20 cellular contexts compared by ENCODE assay signal in the genomic region with DNA sequence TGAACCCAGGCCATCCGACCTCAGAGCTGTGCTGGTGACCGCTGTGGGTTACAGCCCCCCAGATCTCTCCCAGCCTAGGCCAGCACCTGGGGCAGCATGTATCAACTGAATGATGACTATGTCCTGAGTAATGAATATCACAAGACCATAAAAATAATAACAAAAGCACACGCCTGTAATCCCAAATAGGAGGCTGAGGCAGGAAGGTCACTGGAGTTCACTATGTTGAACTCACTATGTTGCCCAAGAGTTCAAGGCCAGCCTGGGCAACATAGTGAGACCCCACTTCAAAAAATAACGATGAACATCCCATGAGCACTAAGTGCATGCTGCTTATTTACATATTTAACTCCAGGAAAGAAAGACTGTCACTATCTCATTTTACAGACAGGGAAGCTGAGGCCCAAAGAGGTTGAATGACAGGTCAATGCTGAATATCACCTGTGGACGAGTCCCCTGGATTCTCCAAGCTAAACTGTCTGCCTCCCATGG.
DNase-seq lines count a peak whose midpoint lies in the region; ATAC-seq and TF ChIP-seq lines count a peak whose summit lies in the region.
"Had no signal": no experiment of that assay in that cellular context is flagged by ENCODE, and none has a peak within 500 bp of the region (broad histone marks: within the 10 kb centered on the region; RNA-seq: fewer than 3 reads in every experiment).

No MANE protein-coding gene starts in this region.

- peak overlapping the region; percentile 82 for H3K27ac ChIP-seq in Panc1 (ENCODE audit: low read length)
- H3K27ac ChIP-seq in esophagus muscularis mucosa (replicated peaks in 1 of 4), result peak overlapping the region; percentile 8 to 77 (median 28)
- H3K27ac ChIP-seq in skeletal muscle tissue (ENCODE audit: low read depth, low read length), result peak overlapping the region; percentile 83
- H3K27ac ChIP-seq in osteoblast (ENCODE audit: low read depth, low read length), result no peak overlapping the region
- H3K27ac ChIP-seq: BLaER1 treated with 17β-estradiol and CSF1 and Interleukin-3, amounts not matched to agents 10 nM and 100 nM had no signal

- no peak for TF ChIP-seq CTCF in Panc1 (IDR thresholded peaks at IDR 0.05)
- no peak for TF ChIP-seq CTCF in esophagus muscularis mucosa (IDR thresholded peaks at IDR 0.05)
- no peak for TF ChIP-seq CTCF in osteoblast (IDR thresholded peaks at IDR 0.05; ENCODE audit: extremely low read depth, low read depth, low read length)

- no peak for TF ChIP-seq EP300 in esophagus muscularis mucosa (IDR thresholded peaks at IDR 0.05)

- H3K9ac ChIP-seq in skeletal muscle tissue (ENCODE audit: low read depth in 1 of 3, low read length in 3 of 3), result peak overlapping the region in 1 of 3 donors; percentile 24
- H3K9ac ChIP-seq: BLaER1 treated with 17β-estradiol and CSF1 and Interleukin-3, amounts not matched to agents 10 nM and 100 nM had no signal

- DNase-seq in activated naive CD8-positive, alpha-beta T cell treated with anti-CD3 and anti-CD28 coated beads, Interleukin-2, amount 50 U/mL, for 24 hours, result no peak
- DNase-seq in activated naive CD8-positive, alpha-beta T cell treated with anti-CD3 and anti-CD28 coated beads for 36 hours, result no peak
- DNase-seq in Panc1 (ENCODE audit: low read depth, low spot score) (peak; percentile 45), esophagus muscularis mucosa (ENCODE audit: extremely low spot score) (no peak), C1 segment of cervical spinal cord (lab: John Stamatoyannopoulos, UW) (no peak), retina (no peak), osteoblast (ENCODE audit: insufficient read length, low spot score, missing footprints) (no peak)
- DNase-seq: activated CD4-positive, CD25-positive, alpha-beta regulatory T cell treated with anti-CD3 and anti-CD28 coated beads, Interleukin-2, amount 50 U/mL, for 72 hours; anterior cingulate cortex; DMS 273 treated with DMSO at 0.1 percent for 48 hours; endodermal cell; naive B cell; NCI-H187; NK-92 treated with Interleukin-12 subunit alpha and Interleukin-12 subunit beta, amount 100 ng/mL, for 24 hours; RPMI8226; stimulated activated CD4-positive, alpha-beta T cell treated with anti-CD3 and anti-CD28 coated beads, Interleukin-12 subunit alpha, Interleukin-12 subunit beta, amount 100 ng/mL, for 4 hours; stimulated activated CD8-positive, alpha-beta memory T cell treated with anti-CD3 and anti-CD28 coated beads, Interleukin-4, amount 100 ng/mL, for 48 hours; T1000 had no signal

- peaks cover 63% of the 10 kb centered on the region for H3K36me3 Mint-ChIP-seq in activated naive CD8-positive, alpha-beta T cell treated with anti-CD3 and anti-CD28 coated beads, Interleukin-2, amount 50 U/mL, for 24 hours (ENCODE audit: low read depth)
- peaks cover 54% of the 10 kb centered on the region for H3K36me3 Mint-ChIP-seq in activated naive CD8-positive, alpha-beta T cell treated with anti-CD3 and anti-CD28 coated beads for 36 hours

- no TSS peak for BruUV-seq in Panc1 (replicated peaks; lab: Mats Ljungman, UMichigan)

- no peak overlapping the region for H2AFZ ChIP-seq in osteoblast (ENCODE audit: low read length)

- in situ Hi-C loops in Panc1 (cut with HindIII; ENCODE audit: low pct_unique_long_range_greater_than_20kb, low sequenced_read_pairs), result no loop called here

- H3K4me1 Mint-ChIP-seq in activated naive CD8-positive, alpha-beta T cell treated with anti-CD3 and anti-CD28 coated beads, Interleukin-2, amount 50 U/mL, for 24 hours, result peaks cover 29% of the 10 kb centered on the region
- H3K4me1 Mint-ChIP-seq in activated naive CD8-positive, alpha-beta T cell treated with anti-CD3 and anti-CD28 coated beads for 36 hours, result peaks cover 27% of the 10 kb centered on the region

- H3K36me3 ChIP-seq in Panc1 (ENCODE audit: control insufficient read depth, insufficient read depth, low read length), result no peaks in the 10 kb centered on the region
- H3K36me3 ChIP-seq in esophagus muscularis mucosa, result peaks cover 0 to 20% (median 0%) of the 10 kb centered on the region in 4 donors
- H3K36me3 ChIP-seq in skeletal muscle tissue (ENCODE audit: control insufficient read depth in 3 of 3, insufficient read depth in 3 of 3, low read length in 3 of 3), result peaks cover 2 to 11% (median 4%) of the 10 kb centered on the region in 3 donors
- no peaks in the 10 kb centered on the region for H3K36me3 ChIP-seq in osteoblast (ENCODE audit: insufficient read depth, low read length)

- H3K4me3 Mint-ChIP-seq in activated naive CD8-positive, alpha-beta T cell treated with anti-CD3 and anti-CD28 coated beads, Interleukin-2, amount 50 U/mL, for 24 hours, result no peak overlapping the region
- H3K4me3 Mint-ChIP-seq in activated naive CD8-positive, alpha-beta T cell treated with anti-CD3 and anti-CD28 coated beads for 36 hours, result no peak overlapping the region
- H3K4me3 Mint-ChIP-seq: naive B cell had no signal

- no peak overlapping the region for H3K4me2 ChIP-seq in osteoblast (ENCODE audit: insufficient read depth, low read length)
- H3K4me2 ChIP-seq: BLaER1 treated with 17β-estradiol and CSF1 and Interleukin-3, amounts not matched to agents 10 nM and 100 nM had no signal

- H3K9me3 ChIP-seq in Panc1 (ENCODE audit: control insufficient read depth, insufficient read depth, low read depth, low read length) (peaks cover 4% of the 10 kb centered on the region; the same call in 1 of the 2 replicates), esophagus muscularis mucosa (no peaks in the 10 kb centered on the region), skeletal muscle tissue (ENCODE audit: control insufficient read depth in 3 of 3, low read length in 3 of 3) (no peaks in the 10 kb centered on the region), osteoblast (ENCODE audit: low read depth, low read length) (no peaks in the 10 kb centered on the region)

- CTCF ChIA-PET in Panc1 (lab: Charles Lee), result no interaction called here

- H3K4me3 ChIP-seq in Panc1 (ENCODE audit: low read depth in 2 of 2, low read length in 2 of 2), result no peak overlapping the region
- no peak overlapping the region for H3K4me3 ChIP-seq in esophagus muscularis mucosa
- H3K4me3 ChIP-seq in skeletal muscle tissue (ENCODE audit: low read length in 3 of 3), result no peak overlapping the region
- H3K4me3 ChIP-seq in osteoblast (ENCODE audit: insufficient read depth, low read length), result no peak overlapping the region
- H3K4me3 ChIP-seq: BLaER1 treated with 17β-estradiol and CSF1 and Interleukin-3, amounts not matched to agents 10 nM and 100 nM had no signal

- 77% methylated on average over 5 of the region's 5 CpGs for WGBS in esophagus muscularis mucosa

- H3K27ac Mint-ChIP-seq in activated naive CD8-positive, alpha-beta T cell treated with anti-CD3 and anti-CD28 coated beads, Interleukin-2, amount 50 U/mL, for 24 hours, result peak overlapping the region; percentile 46
- H3K27ac Mint-ChIP-seq in activated naive CD8-positive, alpha-beta T cell treated with anti-CD3 and anti-CD28 coated beads for 36 hours, result no peak overlapping the region

- no peaks in the 10 kb centered on the region for H3K27me3 Mint-ChIP-seq in activated naive CD8-positive, alpha-beta T cell treated with anti-CD3 and anti-CD28 coated beads, Interleukin-2, amount 50 U/mL, for 24 hours
- H3K27me3 Mint-ChIP-seq in activated naive CD8-positive, alpha-beta T cell treated with anti-CD3 and anti-CD28 coated beads for 36 hours, result no peaks in the 10 kb centered on the region
- H3K27me3 Mint-ChIP-seq: naive B cell had no signal

- no peaks in the 10 kb centered on the region for H3K9me3 Mint-ChIP-seq in activated naive CD8-positive, alpha-beta T cell treated with anti-CD3 and anti-CD28 coated beads, Interleukin-2, amount 50 U/mL, for 24 hours
- peaks cover 2% of the 10 kb centered on the region for H3K9me3 Mint-ChIP-seq in activated naive CD8-positive, alpha-beta T cell treated with anti-CD3 and anti-CD28 coated beads for 36 hours

- H4K20me1 ChIP-seq in osteoblast (ENCODE audit: insufficient read depth, low read length), result no peaks in the 10 kb centered on the region

- TF ChIP-seq POLR2A in esophagus muscularis mucosa (IDR thresholded peaks at IDR 0.05; ENCODE audit: low read depth), result no peak

- peaks cover 53% of the 10 kb centered on the region for H3K4me1 ChIP-seq in Panc1 (ENCODE audit: control insufficient read depth, insufficient read depth, low read length)
- peaks cover 34 to 61% (median 56%) of the 10 kb centered on the region in 4 donors for H3K4me1 ChIP-seq in esophagus muscularis mucosa
- peaks cover 35 to 60% (median 38%) of the 10 kb centered on the region in 3 donors for H3K4me1 ChIP-seq in skeletal muscle tissue (ENCODE audit: control insufficient read depth in 3 of 3, insufficient read depth in 3 of 3, low read length in 3 of 3)
- peaks cover 22% of the 10 kb centered on the region for H3K4me1 ChIP-seq in osteoblast (ENCODE audit: insufficient read depth, low read length)

- no peaks in the 10 kb centered on the region for H3K79me2 ChIP-seq in osteoblast (ENCODE audit: insufficient read depth, low read length)

- intact Hi-C loops in Panc1 (cut with micrococcal nuclease; ENCODE audit: unreplicated experiment), result loop anchor here (10.0 kb wide), 1 partner anchor 115 kb away; no protein-coding TSS in a partner anchor
- intact Hi-C loops in esophagus muscularis mucosa (cut with DNase I), result loop anchor here (10.0 kb wide), 1 partner anchor 145 kb away; no protein-coding TSS in a partner anchor

- H3K27me3 ChIP-seq in Panc1 (ENCODE audit: control insufficient read depth, insufficient read depth, low read length), result no peaks in the 10 kb centered on the region
- H3K27me3 ChIP-seq in esophagus muscularis mucosa, result no peaks in the 10 kb centered on the region
- H3K27me3 ChIP-seq in skeletal muscle tissue (ENCODE audit: control insufficient read depth in 3 of 3, insufficient read depth in 3 of 3, low read length in 3 of 3), result no peaks in the 10 kb centered on the region
- H3K27me3 ChIP-seq in osteoblast (ENCODE audit: insufficient read depth, low read length), result no peaks in the 10 kb centered on the region
- H3K27me3 ChIP-seq: BLaER1 treated with 17β-estradiol and CSF1 and Interleukin-3, amounts not matched to agents 10 nM and 100 nM had no signal

- no peak for ATAC-seq in activated naive CD8-positive, alpha-beta T cell treated with anti-CD3 and anti-CD28 coated beads, Interleukin-2, amount 50 U/mL, for 24 hours
- ATAC-seq in Panc1, result peak; percentile 39; the same call in 1 of the 2 replicates

- POLR2A ChIA-PET in Panc1 (lab: Charles Lee), result interaction anchor here (0.7 kb wide), 1 partner anchor 102 kb away, joined by 3 read pairs; no protein-coding TSS in a partner anchor
